ENCODE assay signal across 8 cellular contexts in the genomic region with DNA sequence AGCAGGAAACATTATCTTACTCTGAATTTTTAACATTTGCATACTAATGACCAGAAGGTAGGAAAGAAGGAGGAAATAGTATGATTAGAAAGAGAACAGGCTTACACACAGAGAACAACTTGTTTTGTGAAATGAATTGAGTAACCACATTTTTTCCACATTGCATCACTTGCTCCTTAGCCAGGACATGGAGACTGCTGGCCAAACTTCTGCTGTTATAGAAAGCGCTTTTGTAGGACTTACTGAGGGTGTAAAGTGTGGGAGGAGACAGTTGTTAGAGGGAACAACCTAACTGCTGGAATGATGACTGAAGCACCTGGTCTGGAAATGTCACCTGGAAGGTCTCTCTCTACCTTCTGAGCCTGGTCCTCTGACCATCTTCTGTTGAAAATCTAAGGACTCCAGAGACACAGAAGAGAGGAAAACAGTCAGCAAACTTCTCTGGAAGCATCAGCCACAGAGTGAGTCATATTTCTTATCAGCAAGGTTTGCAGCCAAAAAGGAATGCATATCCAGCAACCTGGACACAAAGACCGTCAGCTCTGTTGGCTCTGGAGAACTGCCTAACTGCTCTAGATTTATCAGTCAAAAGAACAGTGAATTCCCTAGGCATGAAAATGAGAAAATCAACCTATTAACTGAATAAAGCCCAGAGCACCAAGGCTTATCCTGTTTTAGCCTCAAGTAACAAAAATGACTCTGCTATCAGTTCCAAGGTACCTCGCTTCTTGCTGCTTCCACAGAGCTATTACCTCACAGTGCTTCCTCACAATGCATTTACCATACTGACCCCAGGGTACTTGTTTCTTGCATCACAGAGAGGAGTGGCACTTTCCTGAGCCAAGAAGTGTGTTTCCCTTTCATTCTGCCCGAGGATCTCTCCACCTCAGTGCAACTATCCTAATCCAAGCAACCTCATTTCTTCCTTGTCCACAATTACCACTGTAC.
A peak's percentile ranks its signal among the peaks of the same experiment; 100 is the strongest.
DNase-seq lines count a peak whose midpoint lies in the region; ATAC-seq and TF ChIP-seq lines count a peak whose summit lies in the region.

No MANE protein-coding gene starts in this region.

- no peaks in the 10 kb centered on the region for H3K9me3 Mint-ChIP-seq in stimulated activated naive CD8-positive, alpha-beta T cell treated with anti-CD3 and anti-CD28 coated beads, Interleukin-15, Interleukin-2, amounts not matched to agents 100 ng/mL and 50 ng/mL, for 24 hours
- H3K9me3 Mint-ChIP-seq in stimulated activated naive CD8-positive, alpha-beta T cell treated with anti-CD3 and anti-CD28 coated beads, Interleukin-15, amount 100 ng/mL, for 72 hours, result no peaks in the 10 kb centered on the region

- H3K27me3 Mint-ChIP-seq in stimulated activated naive CD8-positive, alpha-beta T cell treated with anti-CD3 and anti-CD28 coated beads, Interleukin-15, Interleukin-2, amounts not matched to agents 100 ng/mL and 50 ng/mL, for 24 hours, result no peaks in the 10 kb centered on the region
- H3K27me3 Mint-ChIP-seq in stimulated activated naive CD8-positive, alpha-beta T cell treated with anti-CD3 and anti-CD28 coated beads, Interleukin-15, amount 100 ng/mL, for 72 hours, result no peaks in the 10 kb centered on the region

- in situ Hi-C loops in T47D (cut with HindIII; ENCODE audit: low pct_unique_long_range_greater_than_20kb, low sequenced_read_pairs), result no loop called here

- no peaks in the 10 kb centered on the region for H3K9me3 ChIP-seq in thyroid gland

- intact Hi-C loops in thyroid gland (cut with DNase I), result no loop called here

- no peak for TF ChIP-seq POLR2A in thyroid gland (IDR thresholded peaks at IDR 0.05)

- H3K27me3 ChIP-seq in thyroid gland, result no peaks in the 10 kb centered on the region

- no peak overlapping the region for H3K4me3 Mint-ChIP-seq in stimulated activated naive CD8-positive, alpha-beta T cell treated with anti-CD3 and anti-CD28 coated beads, Interleukin-15, Interleukin-2, amounts not matched to agents 100 ng/mL and 50 ng/mL, for 24 hours
- H3K4me3 Mint-ChIP-seq in stimulated activated naive CD8-positive, alpha-beta T cell treated with anti-CD3 and anti-CD28 coated beads, Interleukin-15, amount 100 ng/mL, for 72 hours, result no peak overlapping the region

- no peak for DNase-seq in stimulated activated naive CD8-positive, alpha-beta T cell treated with anti-CD3 and anti-CD28 coated beads, Interleukin-15, amount 100 ng/mL, for 72 hours
- DNase-seq in T47D (ENCODE audit: low read depth in 1 of 2, low spot score in 1 of 2), result peak; percentile 5 to 28
- DNase-seq in left kidney (ENCODE audit: low read depth, low spot score), result peak; percentile 42
- DNase-seq in thyroid gland, result peak; percentile 44 to 54
- no peak for DNase-seq in stimulated activated CD8-positive, alpha-beta memory T cell treated with anti-CD3 and anti-CD28 coated beads, Interleukin-4, amount 100 ng/mL, for 48 hours

- peaks cover 0 to 5% of the 10 kb centered on the region in 2 donors for H3K36me3 ChIP-seq in thyroid gland

- no peak overlapping the region for H3K4me3 ChIP-seq in thyroid gland (replicated peaks in 1 of 3)

- WGBS in thyroid gland, 2 donors, result 35 to 37% methylated on average over 4 of the region's 4 CpGs

- no peak for TF ChIP-seq CTCF in thyroid gland (IDR thresholded peaks at IDR 0.05)

- H3K27ac Mint-ChIP-seq in stimulated activated naive CD8-positive, alpha-beta T cell treated with anti-CD3 and anti-CD28 coated beads, Interleukin-15, Interleukin-2, amounts not matched to agents 100 ng/mL and 50 ng/mL, for 24 hours, result peak overlapping the region; percentile 7
- H3K27ac Mint-ChIP-seq in stimulated activated naive CD8-positive, alpha-beta T cell treated with anti-CD3 and anti-CD28 coated beads, Interleukin-15, amount 100 ng/mL, for 72 hours, result peak overlapping the region in 1 of 2 donors; percentile 74

- peaks cover 20% of the 10 kb centered on the region in 2 donors for H3K4me1 ChIP-seq in thyroid gland

- H3K36me3 Mint-ChIP-seq in stimulated activated naive CD8-positive, alpha-beta T cell treated with anti-CD3 and anti-CD28 coated beads, Interleukin-15, Interleukin-2, amounts not matched to agents 100 ng/mL and 50 ng/mL, for 24 hours (ENCODE audit: low read depth), result peaks cover 62% of the 10 kb centered on the region

- no peak for ATAC-seq in stimulated activated naive CD8-positive, alpha-beta T cell treated with anti-CD3 and anti-CD28 coated beads, Interleukin-15, amount 100 ng/mL, for 72 hours
- ATAC-seq in GM18517 (IDR thresholded peaks at IDR 0.05; ENCODE audit: unreplicated experiment), result no peak
- no peak for ATAC-seq in HG02763 (IDR thresholded peaks at IDR 0.05; ENCODE audit: unreplicated experiment)

- peak overlapping the region; percentile 49 to 96 (median 81) for H3K27ac ChIP-seq in thyroid gland

- H3K4me1 Mint-ChIP-seq in stimulated activated naive CD8-positive, alpha-beta T cell treated with anti-CD3 and anti-CD28 coated beads, Interleukin-15, Interleukin-2, amounts not matched to agents 100 ng/mL and 50 ng/mL, for 24 hours (ENCODE audit: low read depth), result peaks cover 7% of the 10 kb centered on the region
- H3K4me1 Mint-ChIP-seq in stimulated activated naive CD8-positive, alpha-beta T cell treated with anti-CD3 and anti-CD28 coated beads, Interleukin-15, amount 100 ng/mL, for 72 hours, result no peaks in the 10 kb centered on the region

Comparison
In these comparisons a context has a peak if more than half of its experiments do, and no peak if none do; other contexts are left out.
1. DNase-seq: peak in T47D (2 of 2), left kidney (single experiment) and thyroid gland (2 of 2); none in stimulated activated naive CD8-positive, alpha-beta T cell treated with anti-CD3 and anti-CD28 coated beads, Interleukin-15, amount 100 ng/mL, for 72 hours (0 of 2) and stimulated activated CD8-positive, alpha-beta memory T cell treated with anti-CD3 and anti-CD28 coated beads, Interleukin-4, amount 100 ng/mL, for 48 hours (single experiment).